9 cellular contexts compared by ENCODE assay signal in genomic region chr2:20617892-20618467, GRCh38. TPM values are rescaled to one million over a fixed set of nuclear protein-coding genes. Genes with fewer than 3 reads are reported as not detected.
A peak's percentile ranks its signal among the peaks of the same experiment; 100 is the strongest.
DNase-seq lines count a peak whose midpoint lies in the region; ATAC-seq, FAIRE-seq and TF ChIP-seq lines count a peak whose summit lies in the region.
"Had no signal": no experiment of that assay in that cellular context is flagged by ENCODE, and none has a peak within 500 bp of the region (broad histone marks: within the 10 kb centered on the region; RNA-seq: fewer than 3 reads in every experiment).

No MANE protein-coding gene starts in this region.

- DNase-seq in NCI-H748 (lab: John Stamatoyannopoulos, UW; ENCODE audit: unreplicated experiment) (peak; percentile 13), NCI-H748 treated with DMSO at 0.1 percent for 48 hours (lab: John Stamatoyannopoulos, UW) (no peak), Peyer's patch (peak; percentile 56 to 93 (median 76)), H1 (ENCODE audit: low read depth in 1 of 2, low spot score in 2 of 2) (no peak), mesenchymal stem cell (peak; percentile 100), transverse colon (peak; percentile 92)
- DNase-seq in activated naive CD4-positive, alpha-beta T cell treated with Interleukin-2 at 50 U/mL for 16 hours: no peak
- DNase-seq: activated T-cell treated with anti-CD3 and anti-CD28 coated beads, Interleukin-2, amount 50 U/mL, for 4 hours had no signal

- no peak overlapping the region for H3K14ac ChIP-seq in H1 (ENCODE audit: insufficient read length)
- H3K14ac ChIP-seq in mesenchymal stem cell (ENCODE audit: low read length in 2 of 2): peak overlapping the region in 1 of 2 experiments; percentile 46

- H2BK12ac ChIP-seq in H1 (ENCODE audit: low read depth, low read length) (no peak overlapping the region), mesenchymal stem cell (ENCODE audit: low read length in 2 of 2) (peak overlapping the region; percentile 94 to 97)

- no peak overlapping the region for H2BK20ac ChIP-seq in H1 (ENCODE audit: low read length)

- H2BK120ac ChIP-seq in H1 (replicated peaks; ENCODE audit: low read depth, low read length) (no peak overlapping the region), mesenchymal stem cell (ENCODE audit: low read depth, low read length) (peak overlapping the region; percentile 84)

- H3K36me3 ChIP-seq in Peyer's patch: peaks cover 0 to 23% (median 0%) of the 10 kb centered on the region in 3 donors
- peaks cover 0 to under 1% (median 0%) of the 10 kb centered on the region in 4 experiments; a peak in 1 of 8 replicates for H3K36me3 ChIP-seq in H1 (ENCODE audit: control insufficient read depth in 2 of 4, insufficient read depth in 4 of 4, low read length in 3 of 4)
- peaks cover 33 to 40% of the 10 kb centered on the region in 2 experiments for H3K36me3 ChIP-seq in mesenchymal stem cell (ENCODE audit: control insufficient read depth in 1 of 2, insufficient read depth in 2 of 2, low read depth in 1 of 2, low read length in 2 of 2)
- H3K36me3 ChIP-seq in transverse colon: peaks cover 0 to 15% (median 3%) of the 10 kb centered on the region in 4 donors

- no peak overlapping the region for H3K56ac ChIP-seq in H1 (replicated peaks; ENCODE audit: insufficient read length, low read depth, low read length)

- H4K91ac ChIP-seq in H1 (replicated peaks; ENCODE audit: insufficient read length, low read length) (no peak overlapping the region), mesenchymal stem cell (ENCODE audit: low read length) (peak overlapping the region; percentile 91)

- no peak overlapping the region for H3K4me2 ChIP-seq in H1 (ENCODE audit: insufficient read depth in 1 of 2, low read depth in 2 of 2, low read length in 2 of 2)
- H3K4me2 ChIP-seq in mesenchymal stem cell (ENCODE audit: low read length, poor library complexity, severe bottlenecking): no peak overlapping the region

- in situ Hi-C loops in transverse colon (cut with MboI; ENCODE audit: low pct_ligation_motif_present in 1 of 4, low pct_unique_long_range_greater_than_20kb in 1 of 4, low sequenced_read_pairs in 3 of 4): no loop called here

- no peaks in the 10 kb centered on the region for H3K23me2 ChIP-seq in H1 (ENCODE audit: low read depth, low read length)

- no peak for FAIRE-seq in H1 (lab: Jason Lieb, UNC)

- H2AK5ac ChIP-seq in H1 (ENCODE audit: low read depth, low read length): no peak overlapping the region
- peak overlapping the region; percentile 98 for H2AK5ac ChIP-seq in mesenchymal stem cell (ENCODE audit: low read length, severe bottlenecking)

- H3K9ac ChIP-seq in H1 (replicated peaks in 1 of 4; ENCODE audit: extremely low read depth in 1 of 4, low read depth in 3 of 4, low read length in 3 of 4): no peak overlapping the region
- H3K9ac ChIP-seq in mesenchymal stem cell (ENCODE audit: low read length): peak overlapping the region; percentile 89

- H3K4me3 ChIP-seq in Peyer's patch (no peak overlapping the region), H1 (ENCODE audit: extremely low read depth in 1 of 4, insufficient read depth in 2 of 4, low read depth in 3 of 4, low read length in 4 of 4) (no peak overlapping the region), mesenchymal stem cell (ENCODE audit: insufficient read depth in 1 of 2, low read depth in 1 of 2, low read length in 2 of 2) (no peak overlapping the region), transverse colon (no peak overlapping the region)

- CTCF ChIA-PET in H1 (lab: Charles Lee; ENCODE audit: partially characterized antibody): interaction anchor here (0.6 to 7.8 kb wide), 26 partner anchors 8 to 420 kb away, joined by 3 to 116 read pairs (median 4); no protein-coding TSS in a partner anchor

- ATAC-seq in HG03159 (IDR thresholded peaks at IDR 0.05; ENCODE audit: unreplicated experiment): no peak

- 79% methylated on average over 12 of the region's 14 CpGs; no CpG with 5 or more reads in 1 of the 2 experiments for WGBS in H1 (ENCODE audit: extremely low coverage in 1 of 2, insufficient coverage in 1 of 2, insufficient read length in 1 of 2, insufficient replicate concordance in 2 of 2, low coverage in 1 of 2, low lambda C conversion rate in 2 of 2, missing lambda C conversion rate in 1 of 2), 2 experiments
- whole genome bisulfite sequencing in mesenchymal stem cell: 47% methylated on average over 13 of the region's 14 CpGs
- 40% methylated on average over 14 of the region's 14 CpGs; no CpG with 5 or more reads in 1 of the 2 donors for WGBS in transverse colon (ENCODE audit: low coverage in 1 of 2), 2 donors

- peaks cover 0 to 2% of the 10 kb centered on the region in 2 experiments for H4K20me1 ChIP-seq in H1 (replicated peaks in 1 of 2; ENCODE audit: control insufficient read depth in 1 of 2, insufficient read depth in 2 of 2, low read length in 2 of 2)

- no peaks in the 10 kb centered on the region for H3K79me2 ChIP-seq in H1 (ENCODE audit: control insufficient read depth in 1 of 2, insufficient read depth in 2 of 2, low read length in 2 of 2)

- no peak overlapping the region for H2BK15ac ChIP-seq in H1 (ENCODE audit: low read length)
- H2BK15ac ChIP-seq in mesenchymal stem cell (ENCODE audit: low read depth, poor library complexity, severe bottlenecking): peak overlapping the region; percentile 99

- no peak overlapping the region for H3K18ac ChIP-seq in H1 (ENCODE audit: extremely low read depth, low read length)
- H3K18ac ChIP-seq in mesenchymal stem cell (ENCODE audit: low read depth in 1 of 2, low read length in 2 of 2): peak overlapping the region; percentile 93 to 94

- H2AFZ ChIP-seq in H1 (ENCODE audit: low read length): no peak overlapping the region
- H2AFZ ChIP-seq in mesenchymal stem cell (ENCODE audit: low read depth, low read length): no peak overlapping the region

- TF ChIP-seq RAD21 in H1 (IDR thresholded peaks at IDR 0.05 in 1 of 2, conservative IDR thresholded peaks at IDR 0.05 in 1 of 2; ENCODE audit: low read depth in 2 of 2, low read length in 2 of 2): peak in 1 of 2 experiments; percentile 16; a peak in 1 of 4 replicates

- H3K9me3 ChIP-seq in Peyer's patch (no peaks in the 10 kb centered on the region), H1 (ENCODE audit: insufficient read depth in 2 of 2, low read depth in 1 of 2, low read length in 1 of 2) (no peaks in the 10 kb centered on the region), mesenchymal stem cell (ENCODE audit: control insufficient read depth, low read length) (no peaks in the 10 kb centered on the region), transverse colon (no peaks in the 10 kb centered on the region)

- no peak overlapping the region for H3K4ac ChIP-seq in H1 (replicated peaks; ENCODE audit: insufficient read length, low read depth, low read length)
- peak overlapping the region; percentile 86 to 94 for H3K4ac ChIP-seq in mesenchymal stem cell (ENCODE audit: low read depth in 1 of 2, low read length in 2 of 2)

- peak overlapping the region; percentile 68 to 97 (median 84) for H3K27ac ChIP-seq in Peyer's patch
- no peak overlapping the region for H3K27ac ChIP-seq in H1 (ENCODE audit: low read depth, low read length)
- H3K27ac ChIP-seq in mesenchymal stem cell (ENCODE audit: low read length, poor library complexity, severe bottlenecking): peak overlapping the region; percentile 73
- H3K27ac ChIP-seq in transverse colon: peak overlapping the region; percentile 90 to 91 (median 90)

- no peak overlapping the region for H3K23ac ChIP-seq in H1 (ENCODE audit: insufficient read length)
- H3K23ac ChIP-seq in mesenchymal stem cell (ENCODE audit: low read length in 2 of 2): no peak overlapping the region

- POLR2A ChIA-PET in H1 (lab: Charles Lee; ENCODE audit: partially characterized antibody): interaction anchor here (1.4 to 1.6 kb wide), 3 partner anchors 9 to 170 kb away, joined by 3 to 8 read pairs (median 3); partner anchors contain the start of gene RHOB

- no peaks in the 10 kb centered on the region for H3K27me3 ChIP-seq in Peyer's patch
- H3K27me3 ChIP-seq in H1 (replicated peaks in 1 of 4; ENCODE audit: control insufficient read depth in 3 of 4, extremely low read depth in 1 of 4, insufficient read depth in 3 of 4, low read length in 3 of 4): no peaks in the 10 kb centered on the region; a peak in 1 of 7 replicates
- H3K27me3 ChIP-seq in mesenchymal stem cell (ENCODE audit: control insufficient read depth in 1 of 2, insufficient read depth in 1 of 2, low read length in 2 of 2): no peaks in the 10 kb centered on the region
- no peaks in the 10 kb centered on the region for H3K27me3 ChIP-seq in transverse colon

- H2BK5ac ChIP-seq in H1 (ENCODE audit: low read depth, low read length) (no peak overlapping the region), mesenchymal stem cell (ENCODE audit: low read depth, low read length, poor library complexity, severe bottlenecking) (peak overlapping the region; percentile 20)

- TF ChIP-seq EP300 in H1 (IDR thresholded peaks at IDR 0.05; ENCODE audit: borderline replicate concordance in 1 of 2, low read depth in 2 of 2, low read length in 2 of 2) (no peak), transverse colon (IDR thresholded peaks at IDR 0.05; ENCODE audit: low read depth) (peak; percentile 92)

- H3K79me1 ChIP-seq in H1 (ENCODE audit: low read depth, low read length) (no peaks in the 10 kb centered on the region), mesenchymal stem cell (replicated peaks; ENCODE audit: low read length, poor library complexity, severe bottlenecking) (peaks cover 2% of the 10 kb centered on the region)

- TF ChIP-seq POLR2A in Peyer's patch (IDR thresholded peaks at IDR 0.05): no peak
- no peak for TF ChIP-seq POLR2A in H1 (IDR thresholded peaks at IDR 0.05; ENCODE audit: control extremely low read depth in 1 of 2, low read depth in 2 of 2, low read length in 2 of 2)
- peak; percentile 29 for TF ChIP-seq POLR2A in transverse colon (IDR thresholded peaks at IDR 0.05)

- no peak overlapping the region for H4K5ac ChIP-seq in H1 (ENCODE audit: insufficient read length, low read depth, low read length)

- H3K4me1 ChIP-seq in Peyer's patch: peaks cover 0 to 47% (median 3%) of the 10 kb centered on the region in 4 donors
- H3K4me1 ChIP-seq in H1 (replicated peaks in 1 of 4; ENCODE audit: control insufficient read depth in 3 of 4, insufficient read depth in 4 of 4, low read length in 3 of 4): peaks cover 0 to 20% (median 14%) of the 10 kb centered on the region in 4 experiments; a peak in 6 of 7 replicates
- H3K4me1 ChIP-seq in mesenchymal stem cell (ENCODE audit: control insufficient read depth, insufficient read depth, low read depth, low read length): peaks cover 65% of the 10 kb centered on the region
- peaks cover 51 to 72% (median 61%) of the 10 kb centered on the region in 4 donors for H3K4me1 ChIP-seq in transverse colon

- H4K8ac ChIP-seq in H1 (ENCODE audit: extremely low read depth, insufficient read depth, low read length) (no peak overlapping the region), mesenchymal stem cell (ENCODE audit: low read length) (peak overlapping the region; percentile 96)

- intact Hi-C loops in transverse colon (cut with DNase I; ENCODE audit: low total_unique reads): loop anchor here (5.0 kb wide), 1 partner anchor 171 kb away; the partner anchor contains the start of gene RHOB

- TF ChIP-seq CTCF in Peyer's patch (IDR thresholded peaks at IDR 0.05): peak in 5 of 6 experiments; percentile 19 to 55 (median 49)
- peak in 2 of 3 experiments; percentile 7 to 24; a peak in 2 of 4 replicates for TF ChIP-seq CTCF in H1 (IDR thresholded peaks at IDR 0.05; ENCODE audit: control extremely low read depth in 1 of 3, insufficient read depth in 1 of 3, low read depth in 1 of 3, low read length in 3 of 3)
- peak; percentile 48 to 82 (median 60) for TF ChIP-seq CTCF in transverse colon (IDR thresholded peaks at IDR 0.05)

RNA-seq across cellular contexts. Expression of gene HS1BP3, which starts 32.9 kb away (rescaled TPM):
- total RNA-seq in Peyer's patch (10 to 100 TPM; 33.1 to 63.0 (median 41.0) TPM), transverse colon (10 to 100 TPM; 29.5 to 44.2 (median 33.1) TPM)
- total RNA-seq in H1 (2021; fragmentation: NEBNext Ultra II Directional; extraction: Animal tissue kit (Norgen Biotek cat#: 25700)): 11.1 and 11.2 TPM in 2 replicates
- polyA plus RNA-seq in H1 (2011; rRNA removed): 11.3 and 16.1 TPM in 2 replicates
- polyA plus RNA-seq in H1 (2011; cell fraction: cytosol; rRNA removed): 11.0 TPM
- polyA plus RNA-seq in H1 (2011; cell fraction: nucleus; rRNA removed): 19.6 TPM
- 9.2 to 14.1 TPM (median 13.6 TPM) in 4 replicates for polyA plus RNA-seq in H1 (2012, experiment 1 of 2)
- polyA plus RNA-seq in H1 (2012, experiment 2 of 2): 16.1 TPM
- polyA plus RNA-seq in H1 (2013, experiment 1 of 2): 8.8 TPM
- polyA plus RNA-seq in H1 (2013, experiment 2 of 2): 7.7 TPM
- 9.0 and 12.8 TPM in 2 replicates for polyA minus RNA-seq in H1 (2011; rRNA and poly(A)+ RNA removed)
- polyA minus RNA-seq in H1 (2011; cell fraction: cytosol; rRNA and poly(A)+ RNA removed): 4.8 TPM
- polyA minus RNA-seq in H1 (2011; cell fraction: nucleus; rRNA and poly(A)+ RNA removed): 22.9 TPM
- polyA plus RNA-seq in mesenchymal stem cell (2013, experiment 1 of 2): 42.4 TPM
- polyA plus RNA-seq in mesenchymal stem cell (2013, experiment 2 of 2): 39.8 TPM

RNA-seq across cellular contexts. Expression of gene GDF7, which starts 49.0 kb away (rescaled TPM):
- total RNA-seq in Peyer's patch: 1 to 10 TPM in 1 of 4 donors, under 1 TPM in 3; 0.09 to 1.7 (median 0.38) TPM
- 0.04 and 0.06 TPM in 2 replicates for total RNA-seq in H1 (2021; fragmentation: NEBNext Ultra II Directional; extraction: Animal tissue kit (Norgen Biotek cat#: 25700))
- 0.06 and 0.13 TPM in 2 replicates for polyA plus RNA-seq in H1 (2011; rRNA removed)
- polyA plus RNA-seq in H1 (2011; cell fraction: cytosol; rRNA removed): 0.16 TPM
- 0.34 TPM for polyA plus RNA-seq in H1 (2011; cell fraction: nucleus; rRNA removed)
- 0.20 to 0.34 TPM (median 0.27 TPM) in 4 replicates for polyA plus RNA-seq in H1 (2012, experiment 1 of 2)
- polyA plus RNA-seq in H1 (2012, experiment 2 of 2): 0.07 TPM
- 0.04 TPM for polyA plus RNA-seq in H1 (2013, experiment 1 of 2)
- polyA plus RNA-seq in H1 (2013, experiment 2 of 2): 0.04 TPM
- polyA minus RNA-seq in H1 (2011; rRNA and poly(A)+ RNA removed): 0.09 and 0.22 TPM in 2 replicates
- 0.29 TPM for polyA minus RNA-seq in H1 (2011; cell fraction: cytosol; rRNA and poly(A)+ RNA removed)
- 0.30 TPM for polyA minus RNA-seq in H1 (2011; cell fraction: nucleus; rRNA and poly(A)+ RNA removed)
- polyA plus RNA-seq in mesenchymal stem cell (2013, experiment 1 of 2): 0.23 TPM
- polyA plus RNA-seq in mesenchymal stem cell (2013, experiment 2 of 2): 0.25 TPM
- total RNA-seq in transverse colon: 1 to 10 TPM in 1 of 4 donors, under 1 TPM in 3; 0.20 to 1.1 (median 0.58) TPM

Comparison
In these comparisons a context has a peak if more than half of its experiments do, and no peak if none do; other contexts are left out.
1. DNase-seq: peak in NCI-H748 (single experiment), Peyer's patch (3 of 3), mesenchymal stem cell (single experiment) and transverse colon (single experiment); none in NCI-H748 treated with DMSO at 0.1 percent for 48 hours (single experiment), H1 (0 of 2) and activated naive CD4-positive, alpha-beta T cell treated with Interleukin-2 at 50 U/mL for 16 hours (single experiment).
2. Peak in every context shown above with its lines, with median percentiles within 50 percentile points of each other: CTCF ChIP-seq.